ENCODE assay signal across 21 cellular contexts in the genomic region with DNA sequence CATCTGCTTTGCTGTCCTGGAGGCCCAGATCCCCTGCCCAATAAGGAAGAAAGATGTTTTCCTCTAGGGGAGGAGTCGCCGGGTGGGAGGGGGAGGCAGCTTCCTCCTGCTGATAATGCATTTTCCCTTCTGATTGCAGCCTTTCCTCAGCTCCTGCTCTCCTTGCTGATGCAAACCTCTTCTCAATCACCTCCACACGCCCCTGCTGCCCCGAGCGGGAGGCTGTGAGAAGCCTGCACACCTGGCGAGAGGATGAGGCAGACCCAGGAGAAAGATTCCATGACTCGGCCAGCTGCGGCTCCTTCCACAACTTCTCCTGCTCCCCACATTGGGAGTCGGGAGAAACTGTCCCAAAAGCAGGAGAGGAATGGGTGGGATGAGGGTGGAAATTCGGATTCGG. TPM values are rescaled to one million over a fixed set of nuclear protein-coding genes. Genes with fewer than 3 reads are reported as not detected.
"Had no signal": no experiment of that assay in that cellular context is flagged by ENCODE, and none has a peak within 500 bp of the region (broad histone marks: within the 10 kb centered on the region; RNA-seq: fewer than 3 reads in every experiment).

No MANE protein-coding gene starts in this region.

- DNase-seq: activated B cell treated with CpG ODN at 0.5 μM for 24 hours; activated CD4-positive, alpha-beta memory T cell treated with anti-CD3 and anti-CD28 coated beads for 36 hours; activated CD4-positive, alpha-beta T cell treated with anti-CD3 and anti-CD28 coated beads for 4 hours; activated CD8-positive, alpha-beta memory T cell treated with anti-CD3 and anti-CD28 coated beads, Interleukin-2, amount 10 ng/mL, durations not matched to agents 7 days and 5 days; activated naive CD4-positive, alpha-beta T cell; activated naive CD8-positive, alpha-beta T cell treated with anti-CD3 and anti-CD28 coated beads for 36 hours; amniotic stem cell; dermis blood vessel endothelial cell; effector memory CD4-positive, alpha-beta T cell; left ventricle myocardium inferior; naive B cell; pancreas; stimulated activated CD4-positive, alpha-beta T cell treated with anti-CD3 and anti-CD28 coated beads, Interleukin-4, amount 100 ng/mL, for 24 hours; stomach; trophoblast cell had no signal

- H3K79me2 ChIP-seq: hepatocyte had no signal

- H3K4me1 Mint-ChIP-seq: activated B cell treated with CpG ODN at 0.5 μM for 24 hours; activated CD8-positive, alpha-beta memory T cell treated with anti-CD3 and anti-CD28 coated beads, Interleukin-2, amount 10 ng/mL, durations not matched to agents 7 days and 5 days; activated T-helper 17 cell treated with anti-CD3 and anti-CD28 coated beads, Interleukin-2, amount 50 U/mL, for 72 hours; naive B cell; stimulated activated effector memory CD8-positive, alpha-beta T cell treated with anti-CD3 and anti-CD28 coated beads, Interleukin-12 subunit alpha, Interleukin-12 subunit beta, amount 100 ng/mL, for 72 hours had no signal

- H3K36me3 ChIP-seq: cardiac muscle cell, left ventricle myocardium inferior, pancreas, stomach, vagina had no signal

- H3K4me3 Mint-ChIP-seq: activated B cell treated with CpG ODN at 0.5 μM for 24 hours; activated CD4-positive, alpha-beta memory T cell treated with anti-CD3 and anti-CD28 coated beads for 36 hours; activated CD8-positive, alpha-beta memory T cell treated with anti-CD3 and anti-CD28 coated beads, Interleukin-2, amount 10 ng/mL, durations not matched to agents 7 days and 5 days; activated naive CD8-positive, alpha-beta T cell treated with anti-CD3 and anti-CD28 coated beads for 36 hours; activated T-helper 17 cell treated with anti-CD3 and anti-CD28 coated beads, Interleukin-2, amount 50 U/mL, for 72 hours; stimulated activated effector memory CD8-positive, alpha-beta T cell treated with anti-CD3 and anti-CD28 coated beads, Interleukin-12 subunit alpha, Interleukin-12 subunit beta, amount 100 ng/mL, for 72 hours had no signal

- H3K9me3 ChIP-seq: left ventricle myocardium inferior, pancreas, stomach, vagina had no signal

- H3K4me3 ChIP-seq: cardiac muscle cell, hepatocyte, left ventricle myocardium inferior, pancreas, smooth muscle cell, stomach, vagina had no signal

- H3K27me3 ChIP-seq: pancreas, vagina had no signal

- H3K27ac ChIP-seq: cardiac muscle cell, hepatocyte, left ventricle myocardium inferior, pancreas, stomach, vagina had no signal

- H3K36me3 Mint-ChIP-seq: activated CD4-positive, alpha-beta memory T cell treated with anti-CD3 and anti-CD28 coated beads for 36 hours; activated CD8-positive, alpha-beta memory T cell treated with anti-CD3 and anti-CD28 coated beads, Interleukin-2, amount 10 ng/mL, durations not matched to agents 7 days and 5 days; activated naive CD8-positive, alpha-beta T cell treated with anti-CD3 and anti-CD28 coated beads for 36 hours; naive B cell; stimulated activated effector memory CD8-positive, alpha-beta T cell treated with anti-CD3 and anti-CD28 coated beads, Interleukin-12 subunit alpha, Interleukin-12 subunit beta, amount 100 ng/mL, for 72 hours had no signal

- H2AFZ ChIP-seq: hepatocyte had no signal

- H3K9me3 Mint-ChIP-seq: activated B cell treated with CpG ODN at 0.5 μM for 24 hours; activated CD4-positive, alpha-beta memory T cell treated with anti-CD3 and anti-CD28 coated beads for 36 hours; activated naive CD8-positive, alpha-beta T cell treated with anti-CD3 and anti-CD28 coated beads for 36 hours; activated T-helper 17 cell treated with anti-CD3 and anti-CD28 coated beads, Interleukin-2, amount 50 U/mL, for 72 hours; naive B cell; stimulated activated effector memory CD8-positive, alpha-beta T cell treated with anti-CD3 and anti-CD28 coated beads, Interleukin-12 subunit alpha, Interleukin-12 subunit beta, amount 100 ng/mL, for 72 hours had no signal

- H3K4me1 ChIP-seq: left ventricle myocardium inferior, pancreas, stomach, vagina had no signal

- H3K27ac Mint-ChIP-seq: activated B cell treated with CpG ODN at 0.5 μM for 24 hours; activated CD4-positive, alpha-beta memory T cell treated with anti-CD3 and anti-CD28 coated beads for 36 hours; activated CD8-positive, alpha-beta memory T cell treated with anti-CD3 and anti-CD28 coated beads, Interleukin-2, amount 10 ng/mL, durations not matched to agents 7 days and 5 days; activated naive CD8-positive, alpha-beta T cell treated with anti-CD3 and anti-CD28 coated beads for 36 hours; activated T-helper 17 cell treated with anti-CD3 and anti-CD28 coated beads, Interleukin-2, amount 50 U/mL, for 72 hours; stimulated activated effector memory CD8-positive, alpha-beta T cell treated with anti-CD3 and anti-CD28 coated beads, Interleukin-12 subunit alpha, Interleukin-12 subunit beta, amount 100 ng/mL, for 72 hours had no signal

- H3K4me2 ChIP-seq: hepatocyte, smooth muscle cell had no signal

RNA-seq across cellular contexts. Expression of a gene that starts 6.9 kb away (rescaled TPM):
- total RNA-seq: dermis blood vessel endothelial cell had no signal
